Comparison of ENCODE assay signal across 8 cellular contexts in genomic region chr2:235468978-235469694, GRCh38. TPM values are rescaled to one million over a fixed set of nuclear protein-coding genes. Genes with fewer than 3 reads are reported as not detected.
DNase-seq lines count a peak whose midpoint lies in the region; ATAC-seq and TF ChIP-seq lines count a peak whose summit lies in the region.

No MANE protein-coding gene starts in this region.

- H3K9me3 ChIP-seq in parathyroid adenoma (ENCODE audit: control insufficient read depth, low read length) = no peaks in the 10 kb centered on the region

- no peak overlapping the region for H3K4me2 ChIP-seq in parathyroid adenoma (ENCODE audit: low read length)

- H3K27me3 Mint-ChIP-seq in mesothelial cell of epicardium (ENCODE audit: low read depth) = peaks cover 18% of the 10 kb centered on the region

- no peak for ATAC-seq in GM19467 (IDR thresholded peaks at IDR 0.05; ENCODE audit: unreplicated experiment)
- no peak for ATAC-seq in HG03521 (IDR thresholded peaks at IDR 0.05; ENCODE audit: unreplicated experiment)

- H3K4me1 Mint-ChIP-seq in mesothelial cell of epicardium = no peaks in the 10 kb centered on the region

- H3K79me2 ChIP-seq in parathyroid adenoma = no peaks in the 10 kb centered on the region

- H3K9me3 Mint-ChIP-seq in mesothelial cell of epicardium = no peaks in the 10 kb centered on the region

- no peaks in the 10 kb centered on the region for H3K36me3 Mint-ChIP-seq in mesothelial cell of epicardium

- H3K4me1 ChIP-seq in parathyroid adenoma = no peaks in the 10 kb centered on the region

- H2AFZ ChIP-seq in parathyroid adenoma = peak overlapping the region; percentile 8

- no peak overlapping the region for H3K27ac Mint-ChIP-seq in mesothelial cell of epicardium

- no peak overlapping the region for H3K4me3 Mint-ChIP-seq in mesothelial cell of epicardium

- DNase-seq in DMS53 treated with DMSO at 0.1 percent for 48 hours (lab: John Stamatoyannopoulos, UW; ENCODE audit: unreplicated experiment) (peak; percentile 85), NCI-H69 (lab: John Stamatoyannopoulos, UW) (peak; percentile 52), fibroblast of peridontal ligament (ENCODE audit: extremely low read depth) (peak; percentile 96), mesothelial cell of epicardium (ENCODE audit: low spot score in 2 of 2, unreplicated experiment in 2 of 2) (no peak), D341Med (ENCODE audit: low spot score) (no peak)

- H3K36me3 ChIP-seq in parathyroid adenoma (ENCODE audit: control insufficient read depth, insufficient read depth, low read length) = no peaks in the 10 kb centered on the region

- TF ChIP-seq CTCF in parathyroid adenoma (IDR thresholded peaks at IDR 0.05) = no peak
- no peak for TF ChIP-seq CTCF in mesothelial cell of epicardium (IDR thresholded peaks at IDR 0.05; ENCODE audit: unreplicated experiment)

- H3K9ac ChIP-seq in parathyroid adenoma = no peak overlapping the region

- no peaks in the 10 kb centered on the region for H3K27me3 ChIP-seq in parathyroid adenoma (ENCODE audit: control insufficient read depth, insufficient read depth, low read length)

- no peak overlapping the region for H3K4me3 ChIP-seq in parathyroid adenoma (ENCODE audit: low read depth, low read length)

- H3K27ac ChIP-seq in parathyroid adenoma = no peak overlapping the region

RNA-seq across cellular contexts. Expression of gene AGAP1, which starts 24.7 kb away (rescaled TPM):
- 41.1 to 44.0 TPM (median 41.5 TPM) in 3 replicates for total RNA-seq in mesothelial cell of epicardium

Comparison
In these comparisons a context has a peak if more than half of its experiments do, and no peak if none do; other contexts are left out.
1. DNase-seq: peak in DMS53 treated with DMSO at 0.1 percent for 48 hours (single experiment), NCI-H69 (single experiment) and fibroblast of peridontal ligament (single experiment); none in mesothelial cell of epicardium (0 of 2) and D341Med (single experiment).